7 cellular contexts compared by ENCODE assay signal in genomic region chr6:170612256-170612804, GRCh38. TPM values are rescaled to one million over a fixed set of nuclear protein-coding genes. Genes with fewer than 3 reads are reported as not detected.
DNase-seq lines count a peak whose midpoint lies in the region; ATAC-seq and TF ChIP-seq lines count a peak whose summit lies in the region.
"Not testable (repeated sequence)": the region's sequence is repeated elsewhere in the genome, so short reads cannot be mapped to it uniquely, and the experiment has no call there.

No MANE protein-coding gene starts in this region.

- TF ChIP-seq POLR2A in gastroesophageal sphincter (IDR thresholded peaks at IDR 0.05): not testable (repeated sequence)

- not testable (repeated sequence) for H3K36me3 Mint-ChIP-seq in activated T-helper 17 cell treated with anti-CD3 and anti-CD28 coated beads, Interleukin-2, amount 50 U/mL, for 72 hours (ENCODE audit: low read depth); natural killer cell

- DNase-seq in natural killer cell: not testable (repeated sequence)

- not testable (repeated sequence) for H3K27ac Mint-ChIP-seq in activated T-helper 17 cell treated with anti-CD3 and anti-CD28 coated beads, Interleukin-2, amount 50 U/mL, for 72 hours; natural killer cell

- H3K27me3 ChIP-seq in gastroesophageal sphincter: peaks cover 42% of the 10 kb centered on the region

- H3K4me1 ChIP-seq in gastroesophageal sphincter: not testable (repeated sequence)

- not testable (repeated sequence) for H3K9me3 ChIP-seq in gastroesophageal sphincter

- H3K4me3 ChIP-seq in gastroesophageal sphincter: not testable (repeated sequence)

- H3K4me1 Mint-ChIP-seq in activated T-helper 17 cell treated with anti-CD3 and anti-CD28 coated beads, Interleukin-2, amount 50 U/mL, for 72 hours; natural killer cell: not testable (repeated sequence)

- H3K27me3 Mint-ChIP-seq in activated T-helper 17 cell treated with anti-CD3 and anti-CD28 coated beads, Interleukin-2, amount 50 U/mL, for 72 hours: peaks cover 26% of the 10 kb centered on the region
- peaks cover 24 to 30% of the 10 kb centered on the region in 2 donors for H3K27me3 Mint-ChIP-seq in natural killer cell (ENCODE audit: low read depth in 2 of 2)

- H3K36me3 ChIP-seq in gastroesophageal sphincter: not testable (repeated sequence)

- ATAC-seq in GM19023 (IDR thresholded peaks at IDR 0.05; ENCODE audit: unreplicated experiment): peak; percentile 82
- ATAC-seq in GM21619 (IDR thresholded peaks at IDR 0.05; ENCODE audit: unreplicated experiment): peak; percentile 89
- ATAC-seq in HG02938 (IDR thresholded peaks at IDR 0.05; ENCODE audit: unreplicated experiment): peak; percentile 79
- ATAC-seq in HG03571 (IDR thresholded peaks at IDR 0.05; ENCODE audit: unreplicated experiment): peak; percentile 76
- peak; percentile 82 for ATAC-seq in activated T-helper 17 cell treated with anti-CD3 and anti-CD28 coated beads, Interleukin-2, amount 50 U/mL, for 72 hours (replicated peaks)
- peak; percentile 86 for ATAC-seq in gastroesophageal sphincter
- ATAC-seq in natural killer cell: peak; percentile 64 to 88 (median 86)

- peak overlapping the region; percentile 57 for H3K4me3 Mint-ChIP-seq in activated T-helper 17 cell treated with anti-CD3 and anti-CD28 coated beads, Interleukin-2, amount 50 U/mL, for 72 hours
- H3K4me3 Mint-ChIP-seq in natural killer cell: not testable (repeated sequence)

- not testable (repeated sequence) for TF ChIP-seq EP300 in gastroesophageal sphincter (IDR thresholded peaks at IDR 0.05)

- WGBS in gastroesophageal sphincter (ENCODE audit: low coverage in 1 of 2), 2 donors: 0% methylated on average over 1 of the region's 55 CpGs; no CpG with 5 or more reads in 1 of the 2 donors

- intact Hi-C loops in natural killer cell (cut with micrococcal nuclease): not testable (repeated sequence)

- TF ChIP-seq CTCF in gastroesophageal sphincter (IDR thresholded peaks at IDR 0.05); natural killer cell (IDR thresholded peaks at IDR 0.05): not testable (repeated sequence)

- H3K27ac ChIP-seq in gastroesophageal sphincter: not testable (repeated sequence)

- not testable (repeated sequence) for H3K9me3 Mint-ChIP-seq in activated T-helper 17 cell treated with anti-CD3 and anti-CD28 coated beads, Interleukin-2, amount 50 U/mL, for 72 hours; natural killer cell

RNA-seq across cellular contexts. Expression of gene PDCD2, which starts 27.9 kb away (rescaled TPM):
- 100 to 1,000 TPM in 1 of 2 donors, 10 to 100 TPM in 1; 61.3 to 128 TPM for total RNA-seq in activated T-helper 17 cell treated with anti-CD3 and anti-CD28 coated beads, Interleukin-2, amount 50 U/mL, for 72 hours
- total RNA-seq in gastroesophageal sphincter: 10 to 100 TPM; 52.0 to 59.3 (median 56.1) TPM
- total RNA-seq in natural killer cell: 10 to 100 TPM; 40.4 to 58.4 (median 42.2) TPM

RNA-seq across cellular contexts. Expression of gene TBP, which starts 58.2 kb away (rescaled TPM):
- total RNA-seq in activated T-helper 17 cell treated with anti-CD3 and anti-CD28 coated beads, Interleukin-2, amount 50 U/mL, for 72 hours: 10 to 100 TPM; 16.8 to 25.6 TPM
- total RNA-seq in gastroesophageal sphincter (10 to 100 TPM; 12.1 to 21.8 (median 14.8) TPM), natural killer cell (10 to 100 TPM; 13.0 to 18.4 (median 14.2) TPM)

RNA-seq across cellular contexts. Expression of gene PSMB1, which starts 59.2 kb away (rescaled TPM):
- total RNA-seq in activated T-helper 17 cell treated with anti-CD3 and anti-CD28 coated beads, Interleukin-2, amount 50 U/mL, for 72 hours: 100 to 1,000 TPM; 183 to 201 TPM
- 100 to 1,000 TPM; 213 to 271 (median 237) TPM for total RNA-seq in gastroesophageal sphincter
- total RNA-seq in natural killer cell: 100 to 1,000 TPM; 102 to 129 (median 103) TPM
